Comparison of ENCODE assay signal across 8 cellular contexts in genomic region chr3:39148116-39149058, GRCh38. TPM values are rescaled to one million over a fixed set of nuclear protein-coding genes. Genes with fewer than 3 reads are reported as not detected.
A peak's percentile ranks its signal among the peaks of the same experiment; 100 is the strongest.
DNase-seq lines count a peak whose midpoint lies in the region; ATAC-seq and TF ChIP-seq lines count a peak whose summit lies in the region.

No MANE protein-coding gene starts in this region.

- H3K4me1 Mint-ChIP-seq in activated naive CD8-positive, alpha-beta T cell treated with anti-CD3 and anti-CD28 coated beads, Interleukin-2, amount 50 U/mL, for 24 hours, result peaks cover 73% of the 10 kb centered on the region

- H3K27me3 ChIP-seq in layer of hippocampus (ENCODE audit: control insufficient read depth, insufficient read depth, low read length) (no peaks in the 10 kb centered on the region), thyroid gland (no peaks in the 10 kb centered on the region)

- H3K27ac ChIP-seq in layer of hippocampus (ENCODE audit: low read depth, low read length) (peak overlapping the region; percentile 75), thyroid gland (peak overlapping the region; percentile 60 to 100 (median 99))

- peaks cover 2% of the 10 kb centered on the region for H3K27me3 Mint-ChIP-seq in activated naive CD8-positive, alpha-beta T cell treated with anti-CD3 and anti-CD28 coated beads, Interleukin-2, amount 50 U/mL, for 24 hours

- intact Hi-C loops in thyroid gland (cut with DNase I) (no loop called here), posterior vena cava (cut with DNase I) (no loop called here)

- H3K4me1 ChIP-seq in thyroid gland, result peaks cover 59 to 63% of the 10 kb centered on the region in 2 donors

- peak overlapping the region in 1 of 3 donors; percentile 5 for H3K4me3 ChIP-seq in thyroid gland (replicated peaks in 1 of 3)

- H3K36me3 Mint-ChIP-seq in activated naive CD8-positive, alpha-beta T cell treated with anti-CD3 and anti-CD28 coated beads, Interleukin-2, amount 50 U/mL, for 24 hours (ENCODE audit: low read depth), result peaks cover 85% of the 10 kb centered on the region

- TF ChIP-seq CTCF in thyroid gland (IDR thresholded peaks at IDR 0.05), result no peak

- H3K9me3 ChIP-seq in thyroid gland, result no peaks in the 10 kb centered on the region

- H3K4me3 Mint-ChIP-seq in activated naive CD8-positive, alpha-beta T cell treated with anti-CD3 and anti-CD28 coated beads, Interleukin-2, amount 50 U/mL, for 24 hours, result peak overlapping the region; percentile 98

- WGBS in thyroid gland, 2 donors, result 44% methylated on average over 13 to 14 of the region's 14 CpGs

- H3K36me3 ChIP-seq in thyroid gland, result peaks cover 32 to 38% of the 10 kb centered on the region in 2 donors

- peak; percentile 14 for ATAC-seq in GM19455 (IDR thresholded peaks at IDR 0.05; ENCODE audit: unreplicated experiment)
- no peak for ATAC-seq in activated naive CD8-positive, alpha-beta T cell treated with anti-CD3 and anti-CD28 coated beads, Interleukin-2, amount 50 U/mL, for 24 hours

- H3K9me3 Mint-ChIP-seq in activated naive CD8-positive, alpha-beta T cell treated with anti-CD3 and anti-CD28 coated beads, Interleukin-2, amount 50 U/mL, for 24 hours, result no peaks in the 10 kb centered on the region

- TF ChIP-seq POLR2A in thyroid gland (IDR thresholded peaks at IDR 0.05), result no peak

- H3K27ac Mint-ChIP-seq in activated naive CD8-positive, alpha-beta T cell treated with anti-CD3 and anti-CD28 coated beads, Interleukin-2, amount 50 U/mL, for 24 hours, result peak overlapping the region; percentile 96

- DNase-seq in EL (peak; percentile 46), LHCN-M2 (ENCODE audit: low read depth) (peak; percentile 29), thyroid gland (no peak), posterior vena cava (ENCODE audit: low spot score) (no peak), 8988T (no peak)
- no peak for DNase-seq in activated naive CD8-positive, alpha-beta T cell treated with anti-CD3 and anti-CD28 coated beads, Interleukin-2, amount 50 U/mL, for 24 hours

RNA-seq across cellular contexts. Expression of gene CSRNP1, which starts 5.0 kb away (rescaled TPM):
- total RNA-seq in LHCN-M2 (2014; rRNA removed) (13.0 and 18.9 TPM in 2 replicates), thyroid gland (10 to 100 TPM; 33.5 to 81.0 (median 36.7) TPM), posterior vena cava (10 to 100 TPM; 23.5 to 61.4 TPM)
- 10.9 TPM for polyA plus RNA-seq in LHCN-M2 (2012)

RNA-seq across cellular contexts. Expression of gene TTC21A, which starts 40.9 kb away (rescaled TPM):
- total RNA-seq in LHCN-M2 (2014; rRNA removed) (1.3 and 1.5 TPM in 2 replicates), thyroid gland (10 to 100 TPM in 3 of 4 donors, 1 to 10 TPM in 1; 8.9 to 17.8 (median 11.7) TPM), posterior vena cava (1 to 10 TPM; 3.0 to 5.4 TPM)
- 1.0 TPM for polyA plus RNA-seq in LHCN-M2 (2012)

RNA-seq across cellular contexts. Expression of gene GORASP1, which starts 41.0 kb away (rescaled TPM):
- total RNA-seq in LHCN-M2 (2014; rRNA removed) (46.2 and 50.2 TPM in 2 replicates), thyroid gland (100 to 1,000 TPM in 2 of 4 donors, 10 to 100 TPM in 2; 64.6 to 105 (median 101) TPM), posterior vena cava (10 to 100 TPM; 50.8 to 61.8 TPM)
- 29.2 TPM for polyA plus RNA-seq in LHCN-M2 (2012)

RNA-seq across cellular contexts. Expression of gene XIRP1, which starts 44.0 kb away (rescaled TPM):
- total RNA-seq in LHCN-M2 (2014; rRNA removed) (0.71 and 4.1 TPM in 2 replicates), thyroid gland (not detected), posterior vena cava (1 to 10 TPM in 1 of 2 donors, under 1 TPM in 1; 0.23 to 7.1 TPM)
- 22.8 TPM for polyA plus RNA-seq in LHCN-M2 (2012)

Comparison
In these comparisons a context has a peak if more than half of its experiments do, and no peak if none do; other contexts are left out.
1. DNase-seq: peak in EL (single experiment) and LHCN-M2 (single experiment); none in activated naive CD8-positive, alpha-beta T cell treated with anti-CD3 and anti-CD28 coated beads, Interleukin-2, amount 50 U/mL, for 24 hours (single experiment), thyroid gland (0 of 2), posterior vena cava (single experiment) and 8988T (single experiment).